Comparison of ENCODE assay signal across 9 cellular contexts in genomic region chr2:180840641-180841040, GRCh38.
"Had no signal": no experiment of that assay in that cellular context is flagged by ENCODE, and none has a peak within 500 bp of the region (broad histone marks: within the 10 kb centered on the region; RNA-seq: fewer than 3 reads in every experiment).

No MANE protein-coding gene starts in this region.

- FAIRE-seq: HepG2, HTR-8/SVneo, K562 had no signal

- DNase-seq: IMR-90, KBM-7, KG1 had no signal

- H3K27ac ChIP-seq: HL-60, KMS-11 had no signal

- H3K4me2 ChIP-seq: KMS-11 had no signal

- H3K9me3 Mint-ChIP-seq: IgD-negative memory B cell had no signal

- ATAC-seq: HepG2 had no signal

- H3K36me3 Mint-ChIP-seq: IgD-negative memory B cell had no signal

- H3K4me3 Mint-ChIP-seq: IgD-negative memory B cell had no signal

- H3K4me1 Mint-ChIP-seq: IgD-negative memory B cell had no signal

- H3K4me3 ChIP-seq: K562 had no signal

- H3K9ac ChIP-seq: KMS-11 had no signal
